ENCODE assay signal across 27 cellular contexts in the genomic region with DNA sequence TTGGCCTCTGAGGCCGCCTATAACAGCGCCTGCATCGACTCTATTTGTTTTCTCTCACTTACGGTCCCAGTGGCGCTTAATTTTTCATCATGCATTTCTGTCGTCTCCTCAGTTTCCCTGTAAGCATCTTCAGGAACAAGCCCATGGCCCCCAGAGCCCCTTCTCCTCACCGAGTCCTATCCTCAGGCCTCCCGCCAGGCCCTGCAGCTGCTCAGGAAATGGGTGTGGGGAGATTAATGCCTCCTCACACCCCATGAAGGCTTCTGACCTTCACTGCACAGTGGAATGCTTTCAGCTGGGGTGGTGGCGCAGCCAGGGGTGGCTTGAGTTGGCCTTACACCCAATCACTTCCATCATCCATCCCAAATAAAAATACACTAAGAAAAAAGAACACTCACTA.
"Had no signal": no experiment of that assay in that cellular context is flagged by ENCODE, and none has a peak within 500 bp of the region (broad histone marks: within the 10 kb centered on the region; RNA-seq: fewer than 3 reads in every experiment).

No MANE protein-coding gene starts in this region.

- H3K9me3 Mint-ChIP-seq: natural killer cell had no signal

- H3K9me3 ChIP-seq: ovary, prostate gland, testis, thyroid gland, transverse colon, upper lobe of left lung, vagina had no signal

- H3K27ac ChIP-seq: left lung, lower lobe of right lung, ovary, prostate gland, skin epidermis, stomach, testis, thyroid gland, transverse colon, upper lobe of left lung, vagina had no signal

- H3K36me3 Mint-ChIP-seq: natural killer cell; stimulated activated naive B cell treated with anti-CD40 and anti-IgM and Interleukin-4, amounts not matched to agents 10 μg/mL and 1 μg/mL and 100 μg/mL, for 72 hours had no signal

- H3K27me3 ChIP-seq: left lung, ovary, stomach, testis, thyroid gland, transverse colon, upper lobe of left lung, vagina had no signal

- H3K4me1 Mint-ChIP-seq: natural killer cell had no signal

- H3K4me3 ChIP-seq: left lung, lower lobe of right lung, ovary, prostate gland, skin epidermis, stomach, testis, thyroid gland, transverse colon, upper lobe of left lung, vagina had no signal

- H3K36me3 ChIP-seq: left lung, lower lobe of right lung, ovary, prostate gland, stomach, thyroid gland, transverse colon, upper lobe of left lung, vagina had no signal

- H3K27ac Mint-ChIP-seq: mesothelial cell of epicardium; natural killer cell; stimulated activated naive B cell treated with anti-CD40 and anti-IgM and Interleukin-4, amounts not matched to agents 10 μg/mL and 1 μg/mL and 100 μg/mL, for 72 hours had no signal

- H3K4me1 ChIP-seq: prostate gland, testis, thyroid gland, transverse colon, upper lobe of left lung, vagina had no signal

- ATAC-seq: left colon; left lung; lower lobe of right lung; natural killer cell; right cardiac atrium; sciatic nerve; stimulated activated naive B cell treated with anti-CD40 and anti-IgM and Interleukin-4, amounts not matched to agents 10 μg/mL and 1 μg/mL and 100 μg/mL, for 72 hours; stimulated activated naive CD8-positive, alpha-beta T cell treated with anti-CD3 and anti-CD28 coated beads, Interleukin-15, Interleukin-2, amounts not matched to agents 100 U/mL and 50 U/mL, for 24 hours had no signal

- DNase-seq: kidney; left colon; left lung; lower lobe of right lung; mammary epithelial cell; mesenchymal stem cell; naive B cell; natural killer cell; ovary; retina; right cardiac atrium; stimulated activated CD4-positive, alpha-beta T cell treated with anti-CD3 and anti-CD28 coated beads, Interleukin-12 subunit alpha, Interleukin-12 subunit beta, amount 100 ng/mL, for 4 hours; stimulated activated CD4-positive, alpha-beta T cell treated with anti-CD3 and anti-CD28 coated beads, Interleukin-15, amount 100 ng/mL, for 24 hours; stimulated activated CD4-positive, alpha-beta T cell treated with anti-CD3 and anti-CD28 coated beads, Interleukin-2, amount 100 ng/mL, for 24 hours; stimulated activated CD4-positive, alpha-beta T cell treated with anti-CD3 and anti-CD28 coated beads, Interleukin-4, amount 100 ng/mL, for 1 hour; stimulated activated naive B cell treated with anti-CD40 and anti-IgM and Interleukin-4, amounts not matched to agents 10 μg/mL and 1 μg/mL and 100 μg/mL, for 72 hours; stimulated activated naive CD8-positive, alpha-beta T cell treated with anti-CD3 and anti-CD28 coated beads, Interleukin-15, Interleukin-2, amounts not matched to agents 100 U/mL and 50 U/mL, for 24 hours; stomach; testis; thyroid gland; transverse colon had no signal

- H3K4me3 Mint-ChIP-seq: mesothelial cell of epicardium; natural killer cell; stimulated activated naive B cell treated with anti-CD40 and anti-IgM and Interleukin-4, amounts not matched to agents 10 μg/mL and 1 μg/mL and 100 μg/mL, for 72 hours had no signal
